Comparison of ENCODE assay signal across 1 cellular context in genomic region chr4:154807042-154807630, GRCh38.
TF ChIP-seq lines count a peak whose summit lies in the region.

No MANE protein-coding gene starts in this region.

TF ChIP-seq in GM12878, 131 proteins besides CTCF, POLR2A, EP300 and RAD21 (continued from another document):
- TF ChIP-seq ATF3 (IDR thresholded peaks at IDR 0.05; ENCODE audit: borderline replicate concordance, extremely low read depth, low read depth, low read length), result no peak
